ENCODE assay signal across 8 cellular contexts in genomic region chr7:128697301-128697905, GRCh38. TPM values are rescaled to one million over a fixed set of nuclear protein-coding genes. Genes with fewer than 3 reads are reported as not detected.
DNase-seq lines count a peak whose midpoint lies in the region; ATAC-seq, FAIRE-seq and TF ChIP-seq lines count a peak whose summit lies in the region.

No MANE protein-coding gene starts in this region.

- H3K9ac ChIP-seq in astrocyte (ENCODE audit: low read length): peak overlapping the region; percentile 67
- peak overlapping the region; percentile 69; the same call in 1 of the 2 replicates for H3K9ac ChIP-seq in iPS-20b (ENCODE audit: low read depth, low read length)

- H3K79me2 ChIP-seq in astrocyte (ENCODE audit: insufficient read depth, low read length): no peaks in the 10 kb centered on the region

- no peak for FAIRE-seq in astrocyte (lab: Jason Lieb, UNC)

- no peaks in the 10 kb centered on the region for H3K36me3 ChIP-seq in astrocyte (ENCODE audit: insufficient read depth, low read length)
- no peaks in the 10 kb centered on the region for H3K36me3 ChIP-seq in iPS-20b (ENCODE audit: insufficient read depth, low read depth, low read length)

- TF ChIP-seq CTCF in astrocyte (IDR thresholded peaks at IDR 0.05; ENCODE audit: insufficient read depth, low read depth, low read length): peak; percentile 22

- H3K36me3 Mint-ChIP-seq in astrocyte (ENCODE audit: low read depth, unreplicated experiment): peaks cover 2% of the 10 kb centered on the region

- peaks cover 28% of the 10 kb centered on the region for H3K27me3 Mint-ChIP-seq in astrocyte (ENCODE audit: low read depth, unreplicated experiment)

- ATAC-seq in GM18867 (IDR thresholded peaks at IDR 0.05; ENCODE audit: unreplicated experiment) (peak; percentile 44), HG02588 (IDR thresholded peaks at IDR 0.05; ENCODE audit: unreplicated experiment) (no peak), HG02798 (IDR thresholded peaks at IDR 0.05; ENCODE audit: poor library complexity, unreplicated experiment) (no peak), HG02610 (IDR thresholded peaks at IDR 0.05; ENCODE audit: unreplicated experiment) (no peak)

- no peaks in the 10 kb centered on the region for H3K9me3 Mint-ChIP-seq in astrocyte (ENCODE audit: unreplicated experiment)

- peak; percentile 78 for DNase-seq in RPMI7951 (ENCODE audit: low read depth)
- peak; percentile 57 for DNase-seq in astrocyte (ENCODE audit: low read depth)
- peak; percentile 68 for DNase-seq in stimulated activated CD4-positive, alpha-beta T cell treated with anti-CD3 and anti-CD28 coated beads, Interleukin-1b, Interleukin-23, amount 100 ng/mL, for 48 hours

- H3K4me1 Mint-ChIP-seq in astrocyte (ENCODE audit: low read depth, unreplicated experiment): no peaks in the 10 kb centered on the region

- H3K9me3 ChIP-seq in astrocyte (ENCODE audit: insufficient read depth, low read depth, low read length) (no peaks in the 10 kb centered on the region), iPS-20b (ENCODE audit: insufficient read depth, low read depth, low read length) (peaks cover 4% of the 10 kb centered on the region; the same call in 1 of the 2 replicates)

- H3K27me3 ChIP-seq in astrocyte (ENCODE audit: insufficient read depth, low read length) (no peaks in the 10 kb centered on the region), iPS-20b (ENCODE audit: insufficient read depth, low read length) (peaks cover 20% of the 10 kb centered on the region)

- H3K4me3 ChIP-seq in astrocyte (ENCODE audit: insufficient read depth, low read depth, low read length) (peak overlapping the region; percentile 58), iPS-20b (ENCODE audit: low read length) (peak overlapping the region; percentile 68)

- H3K27ac ChIP-seq in astrocyte (ENCODE audit: low read depth, low read length) (no peak overlapping the region), iPS-20b (ENCODE audit: low read length) (no peak overlapping the region)

- no peaks in the 10 kb centered on the region for H4K20me1 ChIP-seq in astrocyte (ENCODE audit: insufficient read depth, low read length)

- H2AFZ ChIP-seq in astrocyte (ENCODE audit: low read depth, low read length): peak overlapping the region; percentile 59

- peak overlapping the region; percentile 85 for H3K4me2 ChIP-seq in astrocyte (ENCODE audit: low read length)

- H3K4me1 ChIP-seq in astrocyte (ENCODE audit: insufficient read depth, low read length) (no peaks in the 10 kb centered on the region), iPS-20b (ENCODE audit: insufficient read depth, low read length) (peaks cover 13% of the 10 kb centered on the region; the same call in 1 of the 2 replicates)

- peak overlapping the region; percentile 87 for H3K4me3 Mint-ChIP-seq in astrocyte (ENCODE audit: unreplicated experiment)

- no peak overlapping the region for H3K27ac Mint-ChIP-seq in astrocyte (ENCODE audit: unreplicated experiment)

RNA-seq across cellular contexts. Expression of gene GARIN1A, which starts 25.3 kb away (rescaled TPM):
- total RNA-seq in RPMI7951 (2014; rRNA removed; shearing (Covaris generic)): 0.10 and 0.48 TPM in 2 replicates
- 2.7 and 5.9 TPM in 2 replicates for total RNA-seq in astrocyte

RNA-seq across cellular contexts. Expression of gene CALU, which starts 41.8 kb away (rescaled TPM):
- total RNA-seq in RPMI7951 (2014; rRNA removed; shearing (Covaris generic)): 513 and 575 TPM in 2 replicates
- 670 and 732 TPM in 2 replicates for total RNA-seq in astrocyte
